8 cellular contexts compared by ENCODE assay signal in genomic region chr14:52961060-52961639, GRCh38. TPM values are rescaled to one million over a fixed set of nuclear protein-coding genes. Genes with fewer than 3 reads are reported as not detected.
DNase-seq lines count a peak whose midpoint lies in the region; ATAC-seq, FAIRE-seq and TF ChIP-seq lines count a peak whose summit lies in the region.

No MANE protein-coding gene starts in this region.

- intact Hi-C loops in left ventricle myocardium superior (cut with micrococcal nuclease): loop anchor here (5.0 to 10.0 kb wide), 2 partner anchors 94 to 139 kb away; no protein-coding TSS in a partner anchor

- H3K4me3 Mint-ChIP-seq in activated naive CD8-positive, alpha-beta T cell treated with anti-CD3 and anti-CD28 coated beads for 36 hours: no peak overlapping the region

- in situ Hi-C loops in KBM-7 (cut with MboI; ENCODE audit: low pct_unique_long_range_greater_than_20kb, low sequenced_read_pairs): loop anchor here (25.0 kb wide), 1 partner anchor 124 kb away; no protein-coding TSS in a partner anchor

- no peaks in the 10 kb centered on the region for H3K27me3 ChIP-seq in RWPE2 (ENCODE audit: insufficient read depth, poor library complexity, severe bottlenecking)
- no peaks in the 10 kb centered on the region for H3K27me3 ChIP-seq in small intestine (ENCODE audit: control insufficient read depth in 2 of 2, insufficient read depth in 2 of 2, low read length in 2 of 2)

- H3K4me1 Mint-ChIP-seq in activated naive CD8-positive, alpha-beta T cell treated with anti-CD3 and anti-CD28 coated beads for 36 hours: no peaks in the 10 kb centered on the region

- TF ChIP-seq CTCF in RWPE2 (IDR thresholded peaks at IDR 0.05; ENCODE audit: poor library complexity, severe bottlenecking): peak; percentile 85

- ATAC-seq in RWPE2 (ENCODE audit: low read depth) (peak; percentile 88), left ventricle myocardium superior (peak; percentile 96), HG02642 (IDR thresholded peaks at IDR 0.05; ENCODE audit: poor library complexity, unreplicated experiment) (no peak)

- no peaks in the 10 kb centered on the region for H3K27me3 Mint-ChIP-seq in activated naive CD8-positive, alpha-beta T cell treated with anti-CD3 and anti-CD28 coated beads for 36 hours

- H3K9me3 ChIP-seq in RWPE2 (ENCODE audit: severe bottlenecking): no peaks in the 10 kb centered on the region
- no peaks in the 10 kb centered on the region for H3K9me3 ChIP-seq in small intestine (ENCODE audit: control insufficient read depth, low read depth)

- H3K36me3 ChIP-seq in RWPE2 (ENCODE audit: low read depth) (no peaks in the 10 kb centered on the region), small intestine (ENCODE audit: control insufficient read depth in 2 of 2, insufficient read depth in 2 of 2, low read length in 2 of 2) (no peaks in the 10 kb centered on the region)

- no peaks in the 10 kb centered on the region for H3K36me3 Mint-ChIP-seq in activated naive CD8-positive, alpha-beta T cell treated with anti-CD3 and anti-CD28 coated beads for 36 hours

- FAIRE-seq in small intestine (lab: Jason Lieb, UNC): no peak

- H3K4me3 ChIP-seq in RWPE2 (ENCODE audit: severe bottlenecking): no peak overlapping the region
- no peak overlapping the region for H3K4me3 ChIP-seq in small intestine (ENCODE audit: low read depth in 1 of 2, low read length in 2 of 2)

- H3K27ac Mint-ChIP-seq in activated naive CD8-positive, alpha-beta T cell treated with anti-CD3 and anti-CD28 coated beads for 36 hours: no peak overlapping the region

- H3K4me1 ChIP-seq in RWPE2 (ENCODE audit: insufficient read depth, poor library complexity, severe bottlenecking) (no peaks in the 10 kb centered on the region), small intestine (ENCODE audit: control insufficient read depth in 2 of 2, insufficient read depth in 1 of 2, low read depth in 1 of 2, low read length in 1 of 2) (no peaks in the 10 kb centered on the region)

- DNase-seq in activated CD8-positive, alpha-beta memory T cell treated with anti-CD3 and anti-CD28 coated beads for 1 hour (ENCODE audit: extremely low read depth in 1 of 2, low read depth in 1 of 2): peak; percentile 23
- no peak for DNase-seq in activated CD8-positive, alpha-beta memory T cell treated with anti-CD3 and anti-CD28 coated beads, Interleukin-2, amount 50 U/mL, for 48 hours
- DNase-seq in KBM-7 (peak; percentile 49), RWPE2 (ENCODE audit: low spot score) (no peak), left ventricle myocardium superior (peak; percentile 29), small intestine (peak; percentile 44)
- DNase-seq in activated naive CD8-positive, alpha-beta T cell treated with anti-CD3 and anti-CD28 coated beads for 36 hours: peak; percentile 30

- H3K9me3 Mint-ChIP-seq in activated naive CD8-positive, alpha-beta T cell treated with anti-CD3 and anti-CD28 coated beads for 36 hours: no peaks in the 10 kb centered on the region

- 70 to 78% (median 76%) methylated on average over 4 of the region's 4 CpGs for WGBS in small intestine, 3 donors

- H3K27ac ChIP-seq in RWPE2 (ENCODE audit: poor library complexity, severe bottlenecking) (no peak overlapping the region), small intestine (ENCODE audit: low read depth in 1 of 2, low read length in 1 of 2) (no peak overlapping the region)

RNA-seq across cellular contexts. Expression of gene FERMT2, which starts 10.3 kb away (rescaled TPM):
- total RNA-seq in activated naive CD8-positive, alpha-beta T cell treated with anti-CD3 and anti-CD28 coated beads for 36 hours: 1 to 10 TPM; 1.3 to 2.3 TPM
- total RNA-seq in left ventricle myocardium superior: 116 TPM
- 10 to 100 TPM in 1 of 3 donors, 1 to 10 TPM in 1, under 1 TPM in 1; 0.89 to 18.5 (median 4.6) TPM for polyA plus RNA-seq in small intestine

Comparison
In these comparisons a context has a peak if more than half of its experiments do, and no peak if none do; other contexts are left out.
1. DNase-seq: peak in activated CD8-positive, alpha-beta memory T cell treated with anti-CD3 and anti-CD28 coated beads for 1 hour (2 of 2), KBM-7 (single experiment), activated naive CD8-positive, alpha-beta T cell treated with anti-CD3 and anti-CD28 coated beads for 36 hours (single experiment), left ventricle myocardium superior (single experiment) and small intestine (single experiment); none in activated CD8-positive, alpha-beta memory T cell treated with anti-CD3 and anti-CD28 coated beads, Interleukin-2, amount 50 U/mL, for 48 hours (single experiment) and RWPE2 (single experiment).
2. RNA of gene FERMT2, which starts 10.3 kb away (total RNA-seq): 116 TPM in left ventricle myocardium superior (single experiment); 1.3 to 2.3 TPM in activated naive CD8-positive, alpha-beta T cell treated with anti-CD3 and anti-CD28 coated beads for 36 hours; every median in the first group is over 10 times any median in the second.